26 cellular contexts compared by ENCODE assay signal in genomic region chr1:227390525-227390924, GRCh38.
"Had no signal": no experiment of that assay in that cellular context is flagged by ENCODE, and none has a peak within 500 bp of the region (broad histone marks: within the 10 kb centered on the region; RNA-seq: fewer than 3 reads in every experiment).

No MANE protein-coding gene starts in this region.

- H3K27ac ChIP-seq: esophagus muscularis mucosa, foreskin keratinocyte, ovary, prostate gland, upper lobe of left lung had no signal

- H3K4me3 Mint-ChIP-seq: activated CD4-positive, alpha-beta memory T cell treated with anti-CD3 and anti-CD28 coated beads, Interleukin-2, amount 10 ng/mL, durations not matched to agents 7 days and 5 days; activated naive CD4-positive, alpha-beta T cell treated with anti-CD3 and anti-CD28 coated beads for 36 hours; activated naive CD8-positive, alpha-beta T cell treated with anti-CD3 and anti-CD28 coated beads, Interleukin-2, amount 10 ng/mL, durations not matched to agents 7 days and 5 days; activated T-cell treated with anti-CD3 and anti-CD28 coated beads, Interleukin-2, amount 50 U/mL, for 72 hours; brain; effector memory CD8-positive, alpha-beta T cell; mesothelial cell of epicardium; natural killer cell; T-helper 1 cell treated with Interleukin-12 subunit alpha and Interleukin-12 subunit beta and Interleukin-4 antibody, amounts not matched to agents 30 μg/mL and 1 μg/mL, for 36 hours had no signal

- H3K4me1 ChIP-seq: esophagus muscularis mucosa, prostate gland, upper lobe of left lung had no signal

- ATAC-seq: activated T-cell treated with anti-CD3 and anti-CD28 coated beads, Interleukin-2, amount 50 U/mL, for 72 hours; effector memory CD8-positive, alpha-beta T cell; foreskin keratinocyte; left ventricle myocardium superior; natural killer cell; right cardiac atrium; stimulated activated naive CD8-positive, alpha-beta T cell treated with anti-CD3 and anti-CD28 coated beads, Interleukin-15, Interleukin-2, amounts not matched to agents 100 U/mL and 50 U/mL, for 24 hours had no signal

- H3K27ac Mint-ChIP-seq: activated CD4-positive, alpha-beta memory T cell treated with anti-CD3 and anti-CD28 coated beads, Interleukin-2, amount 10 ng/mL, durations not matched to agents 7 days and 5 days; activated naive CD4-positive, alpha-beta T cell treated with anti-CD3 and anti-CD28 coated beads for 36 hours; activated naive CD8-positive, alpha-beta T cell treated with anti-CD3 and anti-CD28 coated beads, Interleukin-2, amount 10 ng/mL, durations not matched to agents 7 days and 5 days; activated T-cell treated with anti-CD3 and anti-CD28 coated beads, Interleukin-2, amount 50 U/mL, for 72 hours; brain; effector memory CD8-positive, alpha-beta T cell; mesothelial cell of epicardium; natural killer cell; T-helper 1 cell treated with Interleukin-12 subunit alpha and Interleukin-12 subunit beta and Interleukin-4 antibody, amounts not matched to agents 30 μg/mL and 1 μg/mL, for 36 hours had no signal

- FAIRE-seq: endothelial cell of umbilical vein had no signal

- DNase-seq: activated CD4-positive, alpha-beta memory T cell treated with anti-CD3 and anti-CD28 coated beads, Interleukin-2, amount 10 ng/mL, durations not matched to agents 7 days and 5 days; activated CD4-positive, alpha-beta T cell treated with anti-CD3 and anti-CD28 coated beads for 4 hours; activated CD4-positive, CD25-positive, alpha-beta regulatory T cell; activated effector memory CD4-positive, alpha-beta T cell treated with Interleukin-2 at 50 U/mL for 16 hours; activated naive CD4-positive, alpha-beta T cell treated with anti-CD3 and anti-CD28 coated beads for 36 hours; activated naive CD8-positive, alpha-beta T cell treated with anti-CD3 and anti-CD28 coated beads, Interleukin-2, amount 10 ng/mL, durations not matched to agents 7 days and 5 days; activated T-cell treated with anti-CD3 and anti-CD28 coated beads, Interleukin-2, amount 50 U/mL, for 72 hours; caudate nucleus; effector memory CD8-positive, alpha-beta T cell; foreskin keratinocyte; hippocampal formation; left ventricle myocardium superior; mammary epithelial cell; natural killer cell; ovary; right cardiac atrium; stimulated activated CD4-positive, alpha-beta T cell treated with anti-CD3 and anti-CD28 coated beads, Interleukin-12 subunit alpha, Interleukin-12 subunit beta, amount 100 ng/mL, for 4 hours; stimulated activated CD4-positive, alpha-beta T cell treated with anti-CD3 and anti-CD28 coated beads, Interleukin-4, amount 100 ng/mL, for 4 hours; stimulated activated naive CD8-positive, alpha-beta T cell treated with anti-CD3 and anti-CD28 coated beads, Interleukin-15, Interleukin-2, amounts not matched to agents 100 U/mL and 50 U/mL, for 24 hours; upper lobe of left lung had no signal

- H3K4me3 ChIP-seq: esophagus muscularis mucosa, ovary, prostate gland, upper lobe of left lung had no signal

- H3K27me3 ChIP-seq: esophagus muscularis mucosa, foreskin keratinocyte, ovary, upper lobe of left lung had no signal

- H3K9me3 ChIP-seq: esophagus muscularis mucosa, ovary, prostate gland, upper lobe of left lung had no signal

- H3K36me3 ChIP-seq: esophagus muscularis mucosa, ovary, prostate gland, upper lobe of left lung had no signal

- H3K36me3 Mint-ChIP-seq: activated naive CD8-positive, alpha-beta T cell treated with anti-CD3 and anti-CD28 coated beads, Interleukin-2, amount 10 ng/mL, durations not matched to agents 7 days and 5 days; brain; mesothelial cell of epicardium; natural killer cell had no signal

- H3K4me1 Mint-ChIP-seq: activated CD4-positive, alpha-beta memory T cell treated with anti-CD3 and anti-CD28 coated beads, Interleukin-2, amount 10 ng/mL, durations not matched to agents 7 days and 5 days; activated naive CD8-positive, alpha-beta T cell treated with anti-CD3 and anti-CD28 coated beads, Interleukin-2, amount 10 ng/mL, durations not matched to agents 7 days and 5 days; brain; natural killer cell had no signal

- H3K9me3 Mint-ChIP-seq: activated CD4-positive, alpha-beta memory T cell treated with anti-CD3 and anti-CD28 coated beads, Interleukin-2, amount 10 ng/mL, durations not matched to agents 7 days and 5 days; activated naive CD4-positive, alpha-beta T cell treated with anti-CD3 and anti-CD28 coated beads for 36 hours; activated naive CD8-positive, alpha-beta T cell treated with anti-CD3 and anti-CD28 coated beads, Interleukin-2, amount 10 ng/mL, durations not matched to agents 7 days and 5 days; activated T-cell treated with anti-CD3 and anti-CD28 coated beads, Interleukin-2, amount 50 U/mL, for 72 hours; brain; effector memory CD8-positive, alpha-beta T cell; natural killer cell; T-helper 1 cell treated with Interleukin-12 subunit alpha and Interleukin-12 subunit beta and Interleukin-4 antibody, amounts not matched to agents 30 μg/mL and 1 μg/mL, for 36 hours had no signal
